Comparison of ENCODE assay signal across 2 cellular contexts in the genomic region with DNA sequence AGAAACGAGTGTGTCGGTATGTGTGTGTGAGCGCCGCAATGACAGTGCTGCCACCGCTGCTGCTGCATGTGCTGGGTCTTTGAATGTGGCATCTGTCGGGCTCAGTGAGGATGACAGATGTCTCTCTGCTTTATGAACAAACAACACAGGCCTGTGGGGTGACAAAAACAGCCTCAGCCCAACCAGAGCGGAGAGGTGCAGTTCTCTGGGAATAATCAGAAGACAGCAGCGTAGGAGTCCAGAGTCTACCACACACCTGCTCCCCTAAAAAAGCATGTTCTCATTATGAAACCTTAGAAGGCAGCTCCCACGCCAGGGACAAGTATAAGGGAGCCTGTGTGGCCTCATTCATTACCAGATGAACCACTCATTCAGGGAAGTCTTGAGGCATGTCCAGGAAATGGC.
TF ChIP-seq lines count a peak whose summit lies in the region.

No MANE protein-coding gene starts in this region.

TF ChIP-seq in IMR-90, 13 proteins besides CTCF, POLR2A, EP300 and RAD21 (continued from another document):
- no peak for TF ChIP-seq MAZ (IDR thresholded peaks at IDR 0.05; ENCODE audit: borderline replicate concordance, low read depth, low read length)
- no peak for TF ChIP-seq RFX5 (IDR thresholded peaks at IDR 0.05; ENCODE audit: low read depth, low read length)
- TF ChIP-seq BHLHE40 (IDR thresholded peaks at IDR 0.05; ENCODE audit: low read depth, low read length): no peak
- no peak for TF ChIP-seq CHD1 (IDR thresholded peaks at IDR 0.05; ENCODE audit: low read depth, low read length)

TF ChIP-seq in SK-N-SH, 30 proteins besides CTCF, POLR2A, EP300 and RAD21 (continued from another document):
- TF ChIP-seq POLR2AphosphoS5 (IDR thresholded peaks at IDR 0.05; ENCODE audit: low read depth, low read length): no peak
- TF ChIP-seq RFX5 (IDR thresholded peaks at IDR 0.05; ENCODE audit: low read length): no peak
- TF ChIP-seq MEF2A (IDR thresholded peaks at IDR 0.05; ENCODE audit: borderline replicate concordance, low read depth): no peak
- TF ChIP-seq RCOR1 (IDR thresholded peaks at IDR 0.05; ENCODE audit: low read length): no peak
- no peak for TF ChIP-seq FOXJ3 (CRISPR knock-in tag; IDR thresholded peaks at IDR 0.05)
- no peak for TF ChIP-seq SIN3A (IDR thresholded peaks at IDR 0.05; ENCODE audit: borderline replicate concordance, low read depth, low read length)
- TF ChIP-seq SMC3 (IDR thresholded peaks at IDR 0.05; ENCODE audit: low read depth, low read length): no peak
- TF ChIP-seq CHD2 (IDR thresholded peaks at IDR 0.05; ENCODE audit: low read length, partially characterized antibody): no peak
- no peak for TF ChIP-seq TCF12 (IDR thresholded peaks at IDR 0.05)
